ENCODE assay signal across 8 cellular contexts in the genomic region with DNA sequence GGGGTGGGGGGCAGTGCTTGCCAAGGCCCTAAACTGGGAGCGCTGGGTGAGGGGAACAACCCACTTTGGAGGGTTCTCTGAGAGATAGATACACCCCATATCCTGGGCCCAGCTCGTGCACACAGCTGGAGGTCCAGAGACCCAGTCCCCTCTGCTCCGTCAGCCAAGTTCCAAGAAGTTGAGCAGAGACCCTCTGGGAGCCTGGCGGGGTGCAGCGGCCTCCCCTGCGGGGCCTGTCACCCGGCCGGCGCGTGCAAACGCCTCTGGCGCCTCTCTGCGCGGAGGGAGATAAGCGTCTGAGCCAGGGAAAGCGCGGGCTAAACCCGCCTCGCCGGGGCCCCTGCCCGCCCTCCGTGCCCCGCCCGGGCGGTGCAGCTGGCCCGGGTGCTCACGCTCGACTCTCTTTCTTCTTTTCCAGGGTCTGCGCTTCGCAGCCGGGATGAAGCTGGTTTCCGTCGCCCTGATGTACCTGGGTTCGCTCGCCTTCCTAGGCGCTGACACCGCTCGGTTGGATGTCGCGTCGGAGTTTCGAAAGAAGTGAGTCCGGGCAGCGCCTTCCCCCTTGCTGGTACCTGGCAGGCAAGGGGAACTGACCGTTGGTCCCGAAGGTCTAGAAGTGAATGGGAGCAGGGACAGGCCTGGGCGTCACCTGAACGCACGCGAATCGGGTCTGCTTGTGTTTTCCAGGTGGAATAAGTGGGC. TPM values are rescaled to one million over a fixed set of nuclear protein-coding genes. Genes with fewer than 3 reads are reported as not detected.
A peak's percentile ranks its signal among the peaks of the same experiment; 100 is the strongest.
DNase-seq lines count a peak whose midpoint lies in the region; ATAC-seq and TF ChIP-seq lines count a peak whose summit lies in the region.

No MANE protein-coding gene starts in this region.

- H3K36me3 ChIP-seq in adipocyte (ENCODE audit: control insufficient read depth, insufficient read depth, low read length, severe bottlenecking), result peaks cover 21% of the 10 kb centered on the region
- no peaks in the 10 kb centered on the region for H3K36me3 ChIP-seq in gastrocnemius medialis

- H3K27ac ChIP-seq in gastrocnemius medialis, result peak overlapping the region; percentile 85 to 93 (median 89)

- H3K9me3 ChIP-seq in adipocyte (ENCODE audit: control insufficient read depth, low read length) (no peaks in the 10 kb centered on the region), gastrocnemius medialis (no peaks in the 10 kb centered on the region)

- H3K4me1 ChIP-seq in adipocyte (ENCODE audit: control insufficient read depth, insufficient read depth, low read length) (peaks cover 19% of the 10 kb centered on the region), gastrocnemius medialis (peaks cover 42 to 62% of the 10 kb centered on the region in 2 donors)

- ATAC-seq in gastrocnemius medialis (no peak), GM19452 (IDR thresholded peaks at IDR 0.05; ENCODE audit: unreplicated experiment) (no peak), GM18909 (IDR thresholded peaks at IDR 0.05; ENCODE audit: poor library complexity, unreplicated experiment) (no peak)

- no peaks in the 10 kb centered on the region for H3K27me3 ChIP-seq in adipocyte (replicated peaks; ENCODE audit: control insufficient read depth, insufficient read depth, low read length)
- peaks cover 0 to 5% (median 0%) of the 10 kb centered on the region in 3 donors for H3K27me3 ChIP-seq in gastrocnemius medialis

- in situ Hi-C loops in gastrocnemius medialis (cut with MboI; ENCODE audit: low sequenced_read_pairs in 4 of 4), result loop anchor here (25.0 kb wide), 5 partner anchors 93 to 543 kb away; no protein-coding TSS in a partner anchor

- no peak for TF ChIP-seq CTCF in GM12865 (IDR thresholded peaks at IDR 0.05; ENCODE audit: insufficient read depth, low read depth, low read length, missing control alignments)
- no peak for TF ChIP-seq CTCF in gastrocnemius medialis (IDR thresholded peaks at IDR 0.05 in 4 of 5, conservative IDR thresholded peaks at IDR 0.05 in 1 of 5)

- peak in 1 of 2 donors; percentile 32 for TF ChIP-seq POLR2A in gastrocnemius medialis (IDR thresholded peaks at IDR 0.05)

- intact Hi-C loops in gastrocnemius medialis (cut with DNase I; ENCODE audit: low total_unique reads), result loop anchor here (5.0 to 10.0 kb wide), 7 partner anchors 62 to 691 kb away; no protein-coding TSS in a partner anchor

- DNase-seq in GM12865 (ENCODE audit: low read depth), result no peak
- DNase-seq in NCI-H526 treated with DMSO at 0.1 percent for 48 hours (lab: John Stamatoyannopoulos, UW), result peak; percentile 71
- no peak for DNase-seq in adipocyte (ENCODE audit: low read depth)
- peak; percentile 50 for DNase-seq in hepatic stellate cell (ENCODE audit: low spot score)
- DNase-seq in gastrocnemius medialis, result peak in 1 of 2 donors; percentile 45
- no peak for DNase-seq in SIG-M5 (lab: John Stamatoyannopoulos, UW)

- peak overlapping the region; percentile 99 for H3K9ac ChIP-seq in adipocyte (ENCODE audit: low read length)

- H3K4me3 ChIP-seq in GM12865 (ENCODE audit: low read depth, low read length) (peak overlapping the region; percentile 71), adipocyte (ENCODE audit: low read length) (peak overlapping the region; percentile 91), gastrocnemius medialis (peak overlapping the region; percentile 77 to 92 (median 88))

RNA-seq across cellular contexts. Expression of gene ADM, which starts 0.5 kb away (rescaled TPM):
- total RNA-seq in gastrocnemius medialis, result 100 to 1,000 TPM in 1 of 4 donors, 10 to 100 TPM in 3; 40.4 to 194 (median 57.7) TPM

RNA-seq across cellular contexts. Expression of gene SBF2, which starts 11.4 kb away (rescaled TPM):
- total RNA-seq in gastrocnemius medialis, result 10 to 100 TPM; 19.3 to 28.1 (median 25.8) TPM

Comparison
In these comparisons a context has a peak if more than half of its experiments do, and no peak if none do; other contexts are left out.
1. DNase-seq: peak in NCI-H526 treated with DMSO at 0.1 percent for 48 hours (single experiment) and hepatic stellate cell (single experiment); none in GM12865 (single experiment), adipocyte (single experiment) and SIG-M5 (single experiment).
2. Peak in every context shown above with its lines, with median percentiles within 50 percentile points of each other: H3K4me3 ChIP-seq.